In the genomic region with DNA sequence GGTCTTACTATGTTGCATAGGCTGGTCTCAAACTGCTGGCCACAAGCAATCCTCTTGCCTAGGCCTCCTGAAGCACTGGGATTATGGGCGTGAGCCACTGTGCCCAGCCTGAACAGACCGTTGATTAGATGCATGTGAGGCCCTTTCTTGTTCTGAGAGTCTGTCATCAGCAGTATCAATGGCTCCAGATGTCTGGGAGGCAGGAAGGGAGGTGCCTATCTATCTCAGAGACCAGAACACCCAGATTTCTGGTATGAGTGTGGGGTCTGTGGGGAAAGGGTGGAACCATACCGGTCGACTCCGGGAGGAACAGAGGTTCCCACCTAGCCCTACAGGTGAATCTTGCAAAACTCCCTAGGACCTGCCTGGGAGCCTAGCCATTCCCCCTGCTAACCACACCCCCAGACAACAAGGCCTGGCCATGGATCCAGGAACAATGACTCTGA, we compare ENCODE assay signal across 21 cellular contexts.
A peak's percentile ranks its signal among the peaks of the same experiment; 100 is the strongest.
DNase-seq lines count a peak whose midpoint lies in the region; ATAC-seq and TF ChIP-seq lines count a peak whose summit lies in the region.
"Had no signal": no experiment of that assay in that cellular context is flagged by ENCODE, and none has a peak within 500 bp of the region (broad histone marks: within the 10 kb centered on the region; RNA-seq: fewer than 3 reads in every experiment).

No MANE protein-coding gene starts in this region.

- H3K36me3 ChIP-seq in CD8-positive, alpha-beta T cell (ENCODE audit: insufficient read depth, low read length) = no peaks in the 10 kb centered on the region
- H3K36me3 ChIP-seq: esophagus muscularis mucosa, ovary, Peyer's patch, sigmoid colon had no signal

- H3K9me3 ChIP-seq in CD8-positive, alpha-beta T cell (ENCODE audit: low read length) = no peaks in the 10 kb centered on the region
- H3K9me3 ChIP-seq: body of pancreas, esophagus muscularis mucosa, ovary, Peyer's patch, sigmoid colon had no signal

- no peaks in the 10 kb centered on the region for H3K27me3 ChIP-seq in CD8-positive, alpha-beta T cell (ENCODE audit: insufficient read depth, low read length)
- H3K27me3 ChIP-seq: body of pancreas, esophagus muscularis mucosa, ovary, Peyer's patch, sigmoid colon had no signal

- H3K4me3 Mint-ChIP-seq in CD8-positive, alpha-beta T cell = no peak overlapping the region
- no peak overlapping the region for H3K4me3 Mint-ChIP-seq in naive thymus-derived CD8-positive, alpha-beta T cell
- no peak overlapping the region for H3K4me3 Mint-ChIP-seq in activated CD8-positive, alpha-beta memory T cell treated with anti-CD3 and anti-CD28 coated beads, Interleukin-2, amount 10 ng/mL, durations not matched to agents 7 days and 5 days
- H3K4me3 Mint-ChIP-seq: activated naive CD4-positive, alpha-beta T cell treated with anti-CD3 and anti-CD28 coated beads for 36 hours; stimulated activated naive CD8-positive, alpha-beta T cell treated with anti-CD3 and anti-CD28 coated beads, Interleukin-15, Interleukin-2, amounts not matched to agents 100 ng/mL and 50 ng/mL, for 24 hours; type B pancreatic cell had no signal

- peak overlapping the region; percentile 35 for H3K27ac Mint-ChIP-seq in CD8-positive, alpha-beta T cell
- peak overlapping the region in 8 of 10 donors; percentile 19 to 83 (median 56) for H3K27ac Mint-ChIP-seq in naive thymus-derived CD8-positive, alpha-beta T cell
- H3K27ac Mint-ChIP-seq in activated CD8-positive, alpha-beta memory T cell treated with anti-CD3 and anti-CD28 coated beads, Interleukin-2, amount 10 ng/mL, durations not matched to agents 7 days and 5 days = no peak overlapping the region
- H3K27ac Mint-ChIP-seq: activated naive CD4-positive, alpha-beta T cell treated with anti-CD3 and anti-CD28 coated beads for 36 hours; stimulated activated naive CD8-positive, alpha-beta T cell treated with anti-CD3 and anti-CD28 coated beads, Interleukin-15, Interleukin-2, amounts not matched to agents 100 ng/mL and 50 ng/mL, for 24 hours; type B pancreatic cell had no signal

- POLR2A ChIA-PET in CD8-positive, alpha-beta T cell (lab: Charles Lee) = interaction anchor here (0.8 kb wide), 1 partner anchor 81 kb away, joined by 3 read pairs; no protein-coding TSS in a partner anchor
- POLR2A ChIA-PET in naive thymus-derived CD8-positive, alpha-beta T cell (lab: Charles Lee) = no interaction called here

- H3K9me3 Mint-ChIP-seq in CD8-positive, alpha-beta T cell = no peaks in the 10 kb centered on the region
- H3K9me3 Mint-ChIP-seq in naive thymus-derived CD8-positive, alpha-beta T cell = no peaks in the 10 kb centered on the region
- H3K9me3 Mint-ChIP-seq in activated CD8-positive, alpha-beta memory T cell treated with anti-CD3 and anti-CD28 coated beads, Interleukin-2, amount 10 ng/mL, durations not matched to agents 7 days and 5 days (ENCODE audit: low read depth) = no peaks in the 10 kb centered on the region
- H3K9me3 Mint-ChIP-seq: activated naive CD4-positive, alpha-beta T cell treated with anti-CD3 and anti-CD28 coated beads for 36 hours; stimulated activated naive CD8-positive, alpha-beta T cell treated with anti-CD3 and anti-CD28 coated beads, Interleukin-15, Interleukin-2, amounts not matched to agents 100 ng/mL and 50 ng/mL, for 24 hours; type B pancreatic cell had no signal

- no peaks in the 10 kb centered on the region for H3K27me3 Mint-ChIP-seq in CD8-positive, alpha-beta T cell (ENCODE audit: low read depth)
- H3K27me3 Mint-ChIP-seq in naive thymus-derived CD8-positive, alpha-beta T cell = no peaks in the 10 kb centered on the region
- no peaks in the 10 kb centered on the region for H3K27me3 Mint-ChIP-seq in activated CD8-positive, alpha-beta memory T cell treated with anti-CD3 and anti-CD28 coated beads, Interleukin-2, amount 10 ng/mL, durations not matched to agents 7 days and 5 days
- H3K27me3 Mint-ChIP-seq: stimulated activated naive CD8-positive, alpha-beta T cell treated with anti-CD3 and anti-CD28 coated beads, Interleukin-15, Interleukin-2, amounts not matched to agents 100 ng/mL and 50 ng/mL, for 24 hours had no signal

- no peak for TF ChIP-seq CTCF in CD8-positive, alpha-beta T cell (IDR thresholded peaks at IDR 0.05)

- intact Hi-C loops in CD8-positive, alpha-beta T cell (cut with DNase I, micrococcal nuclease) = no loop called here

- ATAC-seq in CD8-positive, alpha-beta T cell = no peak
- ATAC-seq in naive thymus-derived CD8-positive, alpha-beta T cell = no peak
- no peak for ATAC-seq in activated CD8-positive, alpha-beta memory T cell treated with anti-CD3 and anti-CD28 coated beads, Interleukin-2, amount 10 ng/mL, durations not matched to agents 7 days and 5 days
- ATAC-seq in HG03521 (IDR thresholded peaks at IDR 0.05; ENCODE audit: unreplicated experiment) = no peak
- ATAC-seq: body of pancreas had no signal

- peaks cover 78% of the 10 kb centered on the region for H3K4me1 Mint-ChIP-seq in CD8-positive, alpha-beta T cell (ENCODE audit: low read depth)
- H3K4me1 Mint-ChIP-seq in naive thymus-derived CD8-positive, alpha-beta T cell = peaks cover 40 to 85% (median 79%) of the 10 kb centered on the region in 4 donors
- peaks cover 17% of the 10 kb centered on the region for H3K4me1 Mint-ChIP-seq in activated CD8-positive, alpha-beta memory T cell treated with anti-CD3 and anti-CD28 coated beads, Interleukin-2, amount 10 ng/mL, durations not matched to agents 7 days and 5 days

- peaks cover 30% of the 10 kb centered on the region for H3K4me1 ChIP-seq in CD8-positive, alpha-beta T cell (ENCODE audit: insufficient read depth, low read length)
- H3K4me1 ChIP-seq: body of pancreas, Peyer's patch had no signal

- no peak overlapping the region for H3K4me3 ChIP-seq in CD8-positive, alpha-beta T cell (ENCODE audit: low read depth, low read length)
- H3K4me3 ChIP-seq: body of pancreas, esophagus muscularis mucosa, ovary, Peyer's patch, sigmoid colon had no signal

- DNase-seq in CD8-positive, alpha-beta T cell = no peak
- DNase-seq in NCI-H69 (lab: John Stamatoyannopoulos, UW) = peak; percentile 87
- DNase-seq in caudate nucleus (lab: John Stamatoyannopoulos, UW) = no peak
- no peak for DNase-seq in naive thymus-derived CD8-positive, alpha-beta T cell
- no peak for DNase-seq in activated CD8-positive, alpha-beta memory T cell treated with anti-CD3 and anti-CD28 coated beads, Interleukin-2, amount 10 ng/mL, durations not matched to agents 7 days and 5 days
- DNase-seq in NCI-H524 treated with DMSO at 0.1 percent for 48 hours (lab: John Stamatoyannopoulos, UW) = no peak
- DNase-seq: activated CD4-positive, alpha-beta T cell treated with anti-CD3 and anti-CD28 coated beads for 48 hours; activated CD8-positive, alpha-beta memory T cell treated with anti-CD3 and anti-CD28 coated beads, Interleukin-2, amount 50 U/mL, for 48 hours; activated naive CD4-positive, alpha-beta T cell treated with anti-CD3 and anti-CD28 coated beads for 36 hours; body of pancreas; dermis blood vessel endothelial cell; GF-D8; NCI-H1436; ovary; Peyer's patch; sigmoid colon; T1000 had no signal

- no peak overlapping the region for H3K27ac ChIP-seq in CD8-positive, alpha-beta T cell (ENCODE audit: low read depth, low read length)
- H3K27ac ChIP-seq in caudate nucleus (ENCODE audit: low read depth, low read length) = peak overlapping the region; percentile 26
- H3K27ac ChIP-seq: body of pancreas, esophagus muscularis mucosa, ovary, Peyer's patch had no signal

- CTCF ChIA-PET in CD8-positive, alpha-beta T cell (lab: Charles Lee) = interaction anchor here (1.7 kb wide), 1 partner anchor 103 kb away, joined by 4 read pairs; no protein-coding TSS in a partner anchor
- CTCF ChIA-PET in activated CD8-positive, alpha-beta memory T cell treated with anti-CD3 and anti-CD28 coated beads, Interleukin-2, amount 10 ng/mL, durations not matched to agents 7 days and 5 days (lab: Charles Lee) = interaction anchor here (1.3 kb wide), 1 partner anchor 83 kb away, joined by 3 read pairs; no protein-coding TSS in a partner anchor

- peaks cover 16% of the 10 kb centered on the region for H3K36me3 Mint-ChIP-seq in CD8-positive, alpha-beta T cell
- peaks cover 0 to 11% (median 2%) of the 10 kb centered on the region in 3 donors for H3K36me3 Mint-ChIP-seq in naive thymus-derived CD8-positive, alpha-beta T cell
- peaks cover 15% of the 10 kb centered on the region for H3K36me3 Mint-ChIP-seq in activated CD8-positive, alpha-beta memory T cell treated with anti-CD3 and anti-CD28 coated beads, Interleukin-2, amount 10 ng/mL, durations not matched to agents 7 days and 5 days
- H3K36me3 Mint-ChIP-seq: type B pancreatic cell had no signal
